In the genomic region with DNA sequence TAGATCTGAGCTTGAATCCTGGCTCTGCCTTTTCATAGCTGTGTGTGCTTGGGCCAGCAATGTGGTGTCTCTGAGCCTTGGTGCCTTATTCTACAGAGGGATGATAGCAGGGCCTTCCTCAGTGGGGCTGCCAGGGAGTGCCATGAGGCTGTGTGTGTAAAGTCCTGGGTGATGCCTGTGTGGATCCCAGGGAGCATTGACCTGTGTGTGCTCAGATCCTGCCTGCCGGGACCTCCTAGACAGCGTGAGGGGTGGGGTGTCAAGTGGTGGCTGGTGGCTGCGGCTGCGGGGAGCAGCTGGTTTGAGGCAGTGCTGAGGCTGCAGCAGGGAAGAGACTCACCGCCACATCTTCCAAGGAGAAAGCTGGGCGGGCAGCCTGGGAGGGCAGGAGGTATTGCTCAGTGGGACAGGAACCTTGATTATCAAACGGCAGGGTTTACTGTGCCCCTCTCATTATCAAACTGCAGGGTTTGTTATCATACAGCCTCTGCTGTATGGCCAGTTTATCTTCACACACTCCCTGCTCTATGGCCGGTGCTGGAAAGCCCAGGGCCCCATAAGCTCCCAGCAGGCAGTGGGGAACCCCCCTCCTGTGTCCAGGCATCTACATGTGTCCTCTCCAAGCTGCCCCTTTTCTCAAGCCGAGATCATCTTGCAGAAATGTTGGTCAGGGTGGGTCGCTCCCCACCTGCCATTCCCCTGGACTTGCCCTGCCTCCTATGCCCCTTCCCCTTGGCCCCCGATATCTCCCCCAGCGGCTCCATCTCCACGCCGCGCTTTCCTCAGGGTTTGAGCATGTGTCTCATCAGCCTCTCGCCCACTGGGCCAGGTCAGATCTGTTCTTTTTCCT, we compare ENCODE assay signal across 1 cellular context.
TF ChIP-seq lines count a peak whose summit lies in the region.

No MANE protein-coding gene starts in this region.

TF ChIP-seq in K562, 482 proteins besides CTCF, POLR2A, EP300 and RAD21 (continued from another document and continues in another):
- TF ChIP-seq ZNF592 (IDR thresholded peaks at IDR 0.05) (peak; percentile 90), GABPA (tag; conservative IDR thresholded peaks at IDR 0.05; ENCODE audit: low read depth) (no peak), CEBPG (CRISPR knock-in tag; IDR thresholded peaks at IDR 0.05) (no peak), CEBPG (tag; conservative IDR thresholded peaks at IDR 0.05 in 1 of 2, IDR thresholded peaks at IDR 0.05 in 1 of 2) (no peak), KHSRP (IDR thresholded peaks at IDR 0.05) (no peak), NCOR1 (IDR thresholded peaks at IDR 0.05) (peak; percentile 92), GATAD2A (IDR thresholded peaks at IDR 0.05) (0 out of 2 replicates have a peak, but pooled peaks have one; percentile 11), ZNF57 (CRISPR knock-in tag; IDR thresholded peaks at IDR 0.05) (no peak), HDGF (IDR thresholded peaks at IDR 0.05) (no peak), SMAD2 (IDR thresholded peaks at IDR 0.05; ENCODE audit: low read depth, low read length) (no peak), E2F6 (IDR thresholded peaks at IDR 0.05; ENCODE audit: borderline replicate concordance in 1 of 2, extremely low read depth in 1 of 2, insufficient read depth in 1 of 2, insufficient read length in 1 of 2, low read depth in 1 of 2, low read length in 1 of 2, poor library complexity in 1 of 2, severe bottlenecking in 1 of 2) (peak; percentile 52 to 68), SMAD1 (IDR thresholded peaks at IDR 0.05; ENCODE audit: low read depth, low read length, partially characterized antibody) (no peak), POU5F1 (IDR thresholded peaks at IDR 0.05; ENCODE audit: borderline replicate concordance, low read depth, low read length, partially characterized antibody) (no peak), ZNF445 (CRISPR knock-in tag; IDR thresholded peaks at IDR 0.05; ENCODE audit: low read depth) (no peak), HMBOX1 (IDR thresholded peaks at IDR 0.05) (no peak), ZNF511 (CRISPR knock-in tag; IDR thresholded peaks at IDR 0.05) (no peak), FUS (optimal IDR thresholded peaks at IDR 0.05; ENCODE audit: low read depth, low read length) (no peak), TAF1 (IDR thresholded peaks at IDR 0.05; ENCODE audit: control insufficient read depth, extremely low read depth, insufficient read depth, low read length, severe bottlenecking) (peak; percentile 38), CTBP1 (IDR thresholded peaks at IDR 0.05; ENCODE audit: borderline replicate concordance) (no peak), DPF2 (IDR thresholded peaks at IDR 0.05) (peak; percentile 75; the same call in 1 of the 2 replicates), HDAC1 (IDR thresholded peaks at IDR 0.05) (peak in 1 of 2 experiments; percentile 33; a peak in 1 of 4 replicates), HNRNPL (IDR thresholded peaks at IDR 0.05; ENCODE audit: low read depth, low read length) (no peak)
- TF ChIP-seq, protein P1, sequence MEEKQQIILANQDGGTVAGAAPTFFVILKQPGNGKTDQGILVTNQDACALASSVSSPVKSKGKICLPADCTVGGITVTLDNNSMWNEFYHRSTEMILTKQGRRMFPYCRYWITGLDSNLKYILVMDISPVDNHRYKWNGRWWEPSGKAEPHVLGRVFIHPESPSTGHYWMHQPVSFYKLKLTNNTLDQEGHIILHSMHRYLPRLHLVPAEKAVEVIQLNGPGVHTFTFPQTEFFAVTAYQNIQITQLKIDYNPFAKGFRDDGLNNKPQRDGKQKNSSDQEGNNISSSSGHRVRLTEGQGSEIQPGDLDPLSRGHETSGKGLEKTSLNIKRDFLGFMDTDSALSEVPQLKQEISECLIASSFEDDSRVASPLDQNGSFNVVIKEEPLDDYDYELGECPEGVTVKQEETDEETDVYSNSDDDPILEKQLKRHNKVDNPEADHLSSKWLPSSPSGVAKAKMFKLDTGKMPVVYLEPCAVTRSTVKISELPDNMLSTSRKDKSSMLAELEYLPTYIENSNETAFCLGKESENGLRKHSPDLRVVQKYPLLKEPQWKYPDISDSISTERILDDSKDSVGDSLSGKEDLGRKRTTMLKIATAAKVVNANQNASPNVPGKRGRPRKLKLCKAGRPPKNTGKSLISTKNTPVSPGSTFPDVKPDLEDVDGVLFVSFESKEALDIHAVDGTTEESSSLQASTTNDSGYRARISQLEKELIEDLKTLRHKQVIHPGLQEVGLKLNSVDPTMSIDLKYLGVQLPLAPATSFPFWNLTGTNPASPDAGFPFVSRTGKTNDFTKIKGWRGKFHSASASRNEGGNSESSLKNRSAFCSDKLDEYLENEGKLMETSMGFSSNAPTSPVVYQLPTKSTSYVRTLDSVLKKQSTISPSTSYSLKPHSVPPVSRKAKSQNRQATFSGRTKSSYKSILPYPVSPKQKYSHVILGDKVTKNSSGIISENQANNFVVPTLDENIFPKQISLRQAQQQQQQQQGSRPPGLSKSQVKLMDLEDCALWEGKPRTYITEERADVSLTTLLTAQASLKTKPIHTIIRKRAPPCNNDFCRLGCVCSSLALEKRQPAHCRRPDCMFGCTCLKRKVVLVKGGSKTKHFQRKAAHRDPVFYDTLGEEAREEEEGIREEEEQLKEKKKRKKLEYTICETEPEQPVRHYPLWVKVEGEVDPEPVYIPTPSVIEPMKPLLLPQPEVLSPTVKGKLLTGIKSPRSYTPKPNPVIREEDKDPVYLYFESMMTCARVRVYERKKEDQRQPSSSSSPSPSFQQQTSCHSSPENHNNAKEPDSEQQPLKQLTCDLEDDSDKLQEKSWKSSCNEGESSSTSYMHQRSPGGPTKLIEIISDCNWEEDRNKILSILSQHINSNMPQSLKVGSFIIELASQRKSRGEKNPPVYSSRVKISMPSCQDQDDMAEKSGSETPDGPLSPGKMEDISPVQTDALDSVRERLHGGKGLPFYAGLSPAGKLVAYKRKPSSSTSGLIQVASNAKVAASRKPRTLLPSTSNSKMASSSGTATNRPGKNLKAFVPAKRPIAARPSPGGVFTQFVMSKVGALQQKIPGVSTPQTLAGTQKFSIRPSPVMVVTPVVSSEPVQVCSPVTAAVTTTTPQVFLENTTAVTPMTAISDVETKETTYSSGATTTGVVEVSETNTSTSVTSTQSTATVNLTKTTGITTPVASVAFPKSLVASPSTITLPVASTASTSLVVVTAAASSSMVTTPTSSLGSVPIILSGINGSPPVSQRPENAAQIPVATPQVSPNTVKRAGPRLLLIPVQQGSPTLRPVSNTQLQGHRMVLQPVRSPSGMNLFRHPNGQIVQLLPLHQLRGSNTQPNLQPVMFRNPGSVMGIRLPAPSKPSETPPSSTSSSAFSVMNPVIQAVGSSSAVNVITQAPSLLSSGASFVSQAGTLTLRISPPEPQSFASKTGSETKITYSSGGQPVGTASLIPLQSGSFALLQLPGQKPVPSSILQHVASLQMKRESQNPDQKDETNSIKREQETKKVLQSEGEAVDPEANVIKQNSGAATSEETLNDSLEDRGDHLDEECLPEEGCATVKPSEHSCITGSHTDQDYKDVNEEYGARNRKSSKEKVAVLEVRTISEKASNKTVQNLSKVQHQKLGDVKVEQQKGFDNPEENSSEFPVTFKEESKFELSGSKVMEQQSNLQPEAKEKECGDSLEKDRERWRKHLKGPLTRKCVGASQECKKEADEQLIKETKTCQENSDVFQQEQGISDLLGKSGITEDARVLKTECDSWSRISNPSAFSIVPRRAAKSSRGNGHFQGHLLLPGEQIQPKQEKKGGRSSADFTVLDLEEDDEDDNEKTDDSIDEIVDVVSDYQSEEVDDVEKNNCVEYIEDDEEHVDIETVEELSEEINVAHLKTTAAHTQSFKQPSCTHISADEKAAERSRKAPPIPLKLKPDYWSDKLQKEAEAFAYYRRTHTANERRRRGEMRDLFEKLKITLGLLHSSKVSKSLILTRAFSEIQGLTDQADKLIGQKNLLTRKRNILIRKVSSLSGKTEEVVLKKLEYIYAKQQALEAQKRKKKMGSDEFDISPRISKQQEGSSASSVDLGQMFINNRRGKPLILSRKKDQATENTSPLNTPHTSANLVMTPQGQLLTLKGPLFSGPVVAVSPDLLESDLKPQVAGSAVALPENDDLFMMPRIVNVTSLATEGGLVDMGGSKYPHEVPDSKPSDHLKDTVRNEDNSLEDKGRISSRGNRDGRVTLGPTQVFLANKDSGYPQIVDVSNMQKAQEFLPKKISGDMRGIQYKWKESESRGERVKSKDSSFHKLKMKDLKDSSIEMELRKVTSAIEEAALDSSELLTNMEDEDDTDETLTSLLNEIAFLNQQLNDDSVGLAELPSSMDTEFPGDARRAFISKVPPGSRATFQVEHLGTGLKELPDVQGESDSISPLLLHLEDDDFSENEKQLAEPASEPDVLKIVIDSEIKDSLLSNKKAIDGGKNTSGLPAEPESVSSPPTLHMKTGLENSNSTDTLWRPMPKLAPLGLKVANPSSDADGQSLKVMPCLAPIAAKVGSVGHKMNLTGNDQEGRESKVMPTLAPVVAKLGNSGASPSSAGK (IDR thresholded peaks at IDR 0.05): peak; percentile 74
- TF ChIP-seq, protein P2, sequence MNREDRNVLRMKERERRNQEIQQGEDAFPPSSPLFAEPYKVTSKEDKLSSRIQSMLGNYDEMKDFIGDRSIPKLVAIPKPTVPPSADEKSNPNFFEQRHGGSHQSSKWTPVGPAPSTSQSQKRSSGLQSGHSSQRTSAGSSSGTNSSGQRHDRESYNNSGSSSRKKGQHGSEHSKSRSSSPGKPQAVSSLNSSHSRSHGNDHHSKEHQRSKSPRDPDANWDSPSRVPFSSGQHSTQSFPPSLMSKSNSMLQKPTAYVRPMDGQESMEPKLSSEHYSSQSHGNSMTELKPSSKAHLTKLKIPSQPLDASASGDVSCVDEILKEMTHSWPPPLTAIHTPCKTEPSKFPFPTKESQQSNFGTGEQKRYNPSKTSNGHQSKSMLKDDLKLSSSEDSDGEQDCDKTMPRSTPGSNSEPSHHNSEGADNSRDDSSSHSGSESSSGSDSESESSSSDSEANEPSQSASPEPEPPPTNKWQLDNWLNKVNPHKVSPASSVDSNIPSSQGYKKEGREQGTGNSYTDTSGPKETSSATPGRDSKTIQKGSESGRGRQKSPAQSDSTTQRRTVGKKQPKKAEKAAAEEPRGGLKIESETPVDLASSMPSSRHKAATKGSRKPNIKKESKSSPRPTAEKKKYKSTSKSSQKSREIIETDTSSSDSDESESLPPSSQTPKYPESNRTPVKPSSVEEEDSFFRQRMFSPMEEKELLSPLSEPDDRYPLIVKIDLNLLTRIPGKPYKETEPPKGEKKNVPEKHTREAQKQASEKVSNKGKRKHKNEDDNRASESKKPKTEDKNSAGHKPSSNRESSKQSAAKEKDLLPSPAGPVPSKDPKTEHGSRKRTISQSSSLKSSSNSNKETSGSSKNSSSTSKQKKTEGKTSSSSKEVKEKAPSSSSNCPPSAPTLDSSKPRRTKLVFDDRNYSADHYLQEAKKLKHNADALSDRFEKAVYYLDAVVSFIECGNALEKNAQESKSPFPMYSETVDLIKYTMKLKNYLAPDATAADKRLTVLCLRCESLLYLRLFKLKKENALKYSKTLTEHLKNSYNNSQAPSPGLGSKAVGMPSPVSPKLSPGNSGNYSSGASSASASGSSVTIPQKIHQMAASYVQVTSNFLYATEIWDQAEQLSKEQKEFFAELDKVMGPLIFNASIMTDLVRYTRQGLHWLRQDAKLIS (CRISPR knock-in tag; IDR thresholded peaks at IDR 0.05): no peak
- TF ChIP-seq, protein P3, sequence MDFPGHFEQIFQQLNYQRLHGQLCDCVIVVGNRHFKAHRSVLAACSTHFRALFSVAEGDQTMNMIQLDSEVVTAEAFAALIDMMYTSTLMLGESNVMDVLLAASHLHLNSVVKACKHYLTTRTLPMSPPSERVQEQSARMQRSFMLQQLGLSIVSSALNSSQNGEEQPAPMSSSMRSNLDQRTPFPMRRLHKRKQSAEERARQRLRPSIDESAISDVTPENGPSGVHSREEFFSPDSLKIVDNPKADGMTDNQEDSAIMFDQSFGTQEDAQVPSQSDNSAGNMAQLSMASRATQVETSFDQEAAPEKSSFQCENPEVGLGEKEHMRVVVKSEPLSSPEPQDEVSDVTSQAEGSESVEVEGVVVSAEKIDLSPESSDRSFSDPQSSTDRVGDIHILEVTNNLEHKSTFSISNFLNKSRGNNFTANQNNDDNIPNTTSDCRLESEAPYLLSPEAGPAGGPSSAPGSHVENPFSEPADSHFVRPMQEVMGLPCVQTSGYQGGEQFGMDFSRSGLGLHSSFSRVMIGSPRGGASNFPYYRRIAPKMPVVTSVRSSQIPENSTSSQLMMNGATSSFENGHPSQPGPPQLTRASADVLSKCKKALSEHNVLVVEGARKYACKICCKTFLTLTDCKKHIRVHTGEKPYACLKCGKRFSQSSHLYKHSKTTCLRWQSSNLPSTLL (IDR thresholded peaks at IDR 0.05): no peak
